In genomic region chr5:122465086-122465485, GRCh38 we compare ENCODE assay signal across 30 cellular contexts.
"Had no signal": no experiment of that assay in that cellular context is flagged by ENCODE, and none has a peak within 500 bp of the region (broad histone marks: within the 10 kb centered on the region; RNA-seq: fewer than 3 reads in every experiment).

No MANE protein-coding gene starts in this region.

- H3K27me3 ChIP-seq: colonic mucosa, esophagus muscularis mucosa, gastroesophageal sphincter, neural progenitor cell, right atrium auricular region, spleen, tibial nerve, upper lobe of left lung had no signal

- H3K9me3 ChIP-seq: colonic mucosa, esophagus muscularis mucosa, gastroesophageal sphincter, mucosa of descending colon, prostate gland, right atrium auricular region, spleen, thoracic aorta, tibial nerve, upper lobe of left lung had no signal

- H3K9me3 Mint-ChIP-seq: dendritic cell treated with granulocyte-macrophage colony-stimulating factor and Interleukin-4, amounts not matched to agents 40 ng/mL and 50 ng/mL, for 4 days; endodermal cell; memory B cell; naive B cell; neural progenitor cell; stimulated activated memory B cell treated with anti-CD40 and anti-IgM and Interleukin-4, amounts not matched to agents 10 μg/mL and 1 μg/mL and 100 μg/mL, for 72 hours had no signal

- H3K27me3 Mint-ChIP-seq: dendritic cell treated with granulocyte-macrophage colony-stimulating factor and Interleukin-4, amounts not matched to agents 40 ng/mL and 50 ng/mL, for 4 days had no signal

- H3K27ac ChIP-seq: colonic mucosa, esophagus muscularis mucosa, foreskin keratinocyte, gastroesophageal sphincter, neural progenitor cell, prostate gland, right atrium auricular region, skin epidermis, spleen, thoracic aorta, tibial nerve, upper lobe of left lung had no signal

- H3K9ac ChIP-seq: neural progenitor cell had no signal

- DNase-seq: colonic mucosa; effector CD8-positive, alpha-beta T cell; endodermal cell; foreskin keratinocyte; glutamatergic neuron; hypothalamus; mucosa of descending colon; naive B cell; nucleus accumbens; spleen; stimulated activated CD4-positive, alpha-beta T cell treated with anti-CD3 and anti-CD28 coated beads, Interleukin-4, amount 100 ng/mL, for 4 hours; stimulated activated naive CD8-positive, alpha-beta T cell treated with anti-CD3 and anti-CD28 coated beads, Interleukin-15, Interleukin-2, amounts not matched to agents 100 U/mL and 50 U/mL, for 24 hours; upper lobe of left lung had no signal

- H3K4me1 Mint-ChIP-seq: memory B cell; naive B cell; stimulated activated memory B cell treated with anti-CD40 and anti-IgM and Interleukin-4, amounts not matched to agents 10 μg/mL and 1 μg/mL and 100 μg/mL, for 72 hours had no signal

- FAIRE-seq: endothelial cell of umbilical vein, keratinocyte, urothelium cell line had no signal

- H3K4me3 ChIP-seq: colonic mucosa, esophagus muscularis mucosa, gastroesophageal sphincter, lung, mucosa of descending colon, neural progenitor cell, prostate gland, right atrium auricular region, skin epidermis, spleen, thoracic aorta, tibial nerve, upper lobe of left lung had no signal

- H3K36me3 ChIP-seq: colonic mucosa, esophagus muscularis mucosa, gastroesophageal sphincter, neural progenitor cell, prostate gland, right atrium auricular region, spleen, thoracic aorta, tibial nerve, upper lobe of left lung had no signal

- H3K27ac Mint-ChIP-seq: dendritic cell treated with granulocyte-macrophage colony-stimulating factor and Interleukin-4, amounts not matched to agents 40 ng/mL and 50 ng/mL, for 4 days; endodermal cell; memory B cell; naive B cell; natural killer cell treated with Interleukin-12 subunit alpha and Interleukin-12 subunit beta and Interleukin-15 and Interleukin-18, amount 100 ng/mL, for 72 hours; neural progenitor cell; stimulated activated memory B cell treated with anti-CD40 and anti-IgM and Interleukin-4, amounts not matched to agents 10 μg/mL and 1 μg/mL and 100 μg/mL, for 72 hours had no signal

- H3K36me3 Mint-ChIP-seq: memory B cell; naive B cell; natural killer cell treated with Interleukin-12 subunit alpha and Interleukin-12 subunit beta and Interleukin-15 and Interleukin-18, amount 100 ng/mL, for 72 hours; neural progenitor cell; stimulated activated memory B cell treated with anti-CD40 and anti-IgM and Interleukin-4, amounts not matched to agents 10 μg/mL and 1 μg/mL and 100 μg/mL, for 72 hours had no signal

- ATAC-seq: foreskin keratinocyte; gastroesophageal sphincter; left lobe of liver; mucosa of descending colon; natural killer cell treated with Interleukin-12 subunit alpha and Interleukin-12 subunit beta and Interleukin-15 and Interleukin-18, amount 100 ng/mL, for 72 hours; stimulated activated memory B cell treated with anti-CD40 and anti-IgM and Interleukin-4, amounts not matched to agents 10 μg/mL and 1 μg/mL and 100 μg/mL, for 72 hours; stimulated activated naive CD8-positive, alpha-beta T cell treated with anti-CD3 and anti-CD28 coated beads, Interleukin-15, Interleukin-2, amounts not matched to agents 100 U/mL and 50 U/mL, for 24 hours had no signal

- H3K4me1 ChIP-seq: colonic mucosa, esophagus muscularis mucosa, foreskin keratinocyte, gastroesophageal sphincter, prostate gland, right atrium auricular region, spleen, tibial nerve, upper lobe of left lung had no signal

- H3K4me3 Mint-ChIP-seq: dendritic cell treated with granulocyte-macrophage colony-stimulating factor and Interleukin-4, amounts not matched to agents 40 ng/mL and 50 ng/mL, for 4 days; endodermal cell; memory B cell; natural killer cell treated with Interleukin-12 subunit alpha and Interleukin-12 subunit beta and Interleukin-15 and Interleukin-18, amount 100 ng/mL, for 72 hours; neural progenitor cell; stimulated activated memory B cell treated with anti-CD40 and anti-IgM and Interleukin-4, amounts not matched to agents 10 μg/mL and 1 μg/mL and 100 μg/mL, for 72 hours had no signal
